ENCODE assay signal across 10 cellular contexts in the genomic region with DNA sequence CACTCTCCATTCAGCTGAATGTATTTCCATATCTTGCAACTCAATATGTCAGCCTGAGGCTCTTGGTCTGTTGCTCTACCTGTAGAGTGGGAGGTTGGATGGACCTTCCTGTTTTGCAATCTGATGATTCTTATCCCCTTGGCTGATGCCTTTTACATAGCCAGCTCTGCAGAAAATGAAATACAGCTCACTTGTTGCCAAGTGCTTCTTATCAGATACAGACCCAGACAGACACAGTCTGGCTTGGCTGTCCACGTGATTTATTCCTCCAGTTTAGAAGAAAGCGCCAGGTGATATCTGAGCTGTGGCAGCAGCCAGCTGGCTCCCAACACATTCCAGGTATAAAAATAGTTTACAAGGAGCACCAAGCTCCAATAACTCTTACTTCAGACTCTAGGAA.
DNase-seq lines count a peak whose midpoint lies in the region; ATAC-seq and TF ChIP-seq lines count a peak whose summit lies in the region.
"Had no signal": no experiment of that assay in that cellular context is flagged by ENCODE, and none has a peak within 500 bp of the region (broad histone marks: within the 10 kb centered on the region; RNA-seq: fewer than 3 reads in every experiment).

No MANE protein-coding gene starts in this region.

- DNase-seq in NCI-H2107 treated with DMSO at 0.1 percent for 48 hours (lab: John Stamatoyannopoulos, UW; ENCODE audit: unreplicated experiment) (peak; percentile 75), NCI-H2107 (lab: John Stamatoyannopoulos, UW) (no peak), RWPE2 (ENCODE audit: low spot score) (no peak), foreskin keratinocyte (peak; percentile 3 to 31), thoracic aorta (ENCODE audit: low spot score) (no peak), hepatic stellate cell (ENCODE audit: low spot score) (no peak), epidermal melanocyte (ENCODE audit: insufficient read length, low spot score) (no peak)
- DNase-seq: T-helper 1 cell had no signal

- H3K4me3 ChIP-seq in RWPE2 (ENCODE audit: severe bottlenecking) (no peak overlapping the region), thoracic aorta (no peak overlapping the region)

- H3K9me3 ChIP-seq in RWPE2 (ENCODE audit: severe bottlenecking), result no peaks in the 10 kb centered on the region
- no peaks in the 10 kb centered on the region for H3K9me3 ChIP-seq in thoracic aorta

- H3K36me3 ChIP-seq in RWPE2 (ENCODE audit: low read depth), result no peaks in the 10 kb centered on the region
- H3K36me3 ChIP-seq in thoracic aorta, result no peaks in the 10 kb centered on the region

- ATAC-seq in RWPE2 (ENCODE audit: low read depth) (peak; percentile 59), foreskin keratinocyte (no peak), thoracic aorta (ENCODE audit: insufficient number of reproducible peaks, low FRiP score, low read depth) (no peak), GM18867 (IDR thresholded peaks at IDR 0.05; ENCODE audit: unreplicated experiment) (no peak)

- TF ChIP-seq CTCF in RWPE2 (IDR thresholded peaks at IDR 0.05; ENCODE audit: poor library complexity, severe bottlenecking) (no peak), foreskin keratinocyte (conservative IDR thresholded peaks at IDR 0.05) (no peak), thoracic aorta (IDR thresholded peaks at IDR 0.05) (no peak)

- H3K27me3 ChIP-seq in RWPE2 (ENCODE audit: insufficient read depth, poor library complexity, severe bottlenecking), result no peaks in the 10 kb centered on the region
- H3K27me3 ChIP-seq in foreskin keratinocyte, result no peaks in the 10 kb centered on the region
- H3K27me3 ChIP-seq in thoracic aorta (replicated peaks; ENCODE audit: insufficient read depth), result no peaks in the 10 kb centered on the region

- H3K4me1 ChIP-seq in RWPE2 (ENCODE audit: insufficient read depth, poor library complexity, severe bottlenecking), result peaks cover 11% of the 10 kb centered on the region
- no peaks in the 10 kb centered on the region for H3K4me1 ChIP-seq in foreskin keratinocyte
- peaks cover 8 to 32% of the 10 kb centered on the region in 2 donors for H3K4me1 ChIP-seq in thoracic aorta (ENCODE audit: control insufficient read depth in 1 of 2, low read depth in 2 of 2)

- H3K27ac ChIP-seq in RWPE2 (ENCODE audit: poor library complexity, severe bottlenecking) (peak overlapping the region; percentile 50), foreskin keratinocyte (no peak overlapping the region), thoracic aorta (peak overlapping the region; percentile 18 to 36)
- H3K27ac ChIP-seq: 22Rv1 had no signal

Comparison
In these comparisons a context has a peak if more than half of its experiments do, and no peak if none do; other contexts are left out.
1. DNase-seq: peak in NCI-H2107 treated with DMSO at 0.1 percent for 48 hours (single experiment) and foreskin keratinocyte (2 of 2); none in NCI-H2107 (single experiment), RWPE2 (single experiment), thoracic aorta (single experiment), hepatic stellate cell (single experiment) and epidermal melanocyte (single experiment).